ENCODE assay signal across 1 cellular context in genomic region chr13:113803409-113804016, GRCh38.
TF ChIP-seq lines count a peak whose summit lies in the region.

No MANE protein-coding gene starts in this region.

TF ChIP-seq in GM12878, 131 proteins besides CTCF, POLR2A, EP300 and RAD21:
- peak; percentile 20; the same call in 1 of the 2 replicates for TF ChIP-seq PAX5 (IDR thresholded peaks at IDR 0.05; ENCODE audit: borderline replicate concordance, low read depth, low read length)
- no peak for TF ChIP-seq SRF (IDR thresholded peaks at IDR 0.05; ENCODE audit: low read depth in 2 of 2, low read length in 2 of 2)
